In genomic region chr15:51926808-51927207, GRCh38 we compare ENCODE assay signal across 1 cellular context.
TF ChIP-seq lines count a peak whose summit lies in the region.

No MANE protein-coding gene starts in this region.

TF ChIP-seq in SK-N-SH treated with all-trans-retinoic acid at 6 μM for 48 hours, 23 proteins besides CTCF, POLR2A, EP300 and RAD21 (continued from another document):
- TF ChIP-seq CREB5 (CRISPR knock-in tag; IDR thresholded peaks at IDR 0.05; ENCODE audit: low read depth) (no peak), TSHZ2 (CRISPR knock-in tag; IDR thresholded peaks at IDR 0.05) (no peak), ARNTL (CRISPR knock-in tag; IDR thresholded peaks at IDR 0.05; ENCODE audit: borderline replicate concordance, low read depth) (no peak), TOX (CRISPR knock-in tag; IDR thresholded peaks at IDR 0.05; ENCODE audit: borderline replicate concordance) (no peak)
